27 cellular contexts compared by ENCODE assay signal in genomic region chr11:111674941-111675340, GRCh38.
"Had no signal": no experiment of that assay in that cellular context is flagged by ENCODE, and none has a peak within 500 bp of the region (broad histone marks: within the 10 kb centered on the region; RNA-seq: fewer than 3 reads in every experiment).

No MANE protein-coding gene starts in this region.

- DNase-seq: activated CD4-positive, alpha-beta memory T cell treated with anti-CD3 and anti-CD28 coated beads for 36 hours; activated CD4-positive, alpha-beta T cell treated with anti-CD3 and anti-CD28 coated beads, Interleukin-2, amount 10 ng/mL, durations not matched to agents 24 days and 14 days; activated CD4-positive, CD25-positive, alpha-beta regulatory T cell treated with anti-CD3 and anti-CD28 coated beads, Interleukin-2, amount 50 U/mL, for 72 hours; activated CD8-positive, alpha-beta memory T cell treated with anti-CD3 and anti-CD28 coated beads, Interleukin-2, amount 50 U/mL, for 48 hours; activated gamma-delta T cell; activated naive CD4-positive, alpha-beta T cell treated with anti-CD3 and anti-CD28 coated beads, Interleukin-2, amount 10 ng/mL, durations not matched to agents 7 days and 5 days; activated T-cell treated with anti-CD3 and anti-CD28 coated beads, Interleukin-2, amount 50 U/mL, for 24 hours; amniotic stem cell; brain microvascular endothelial cell; central memory CD4-positive, alpha-beta T cell; endodermal cell; head of caudate nucleus; hypothalamus; immature natural killer cell; midbrain; naive thymus-derived CD8-positive, alpha-beta T cell; nucleus accumbens; pancreas; retina; stimulated activated CD4-positive, alpha-beta T cell treated with anti-CD3 and anti-CD28 coated beads, Interleukin-12 subunit alpha, Interleukin-12 subunit beta, amount 100 ng/mL, for 4 hours; stimulated activated CD4-positive, alpha-beta T cell treated with anti-CD3 and anti-CD28 coated beads, Interleukin-4, amount 100 ng/mL, for 1 hour; substantia nigra had no signal

- H3K4me3 ChIP-seq: pancreas, prostate gland, skin epidermis had no signal

- H3K36me3 ChIP-seq: prostate gland had no signal

- FAIRE-seq: astrocyte, pancreas had no signal

- H3K27ac ChIP-seq: brain microvascular endothelial cell, pancreas, prostate gland, skin epidermis had no signal

- H3K9me3 ChIP-seq: pancreas, prostate gland had no signal

- ATAC-seq: esophagus mucosa; naive thymus-derived CD8-positive, alpha-beta T cell; pancreas; sciatic nerve had no signal

- H3K4me1 ChIP-seq: prostate gland had no signal
